ENCODE assay signal across 8 cellular contexts in the genomic region with DNA sequence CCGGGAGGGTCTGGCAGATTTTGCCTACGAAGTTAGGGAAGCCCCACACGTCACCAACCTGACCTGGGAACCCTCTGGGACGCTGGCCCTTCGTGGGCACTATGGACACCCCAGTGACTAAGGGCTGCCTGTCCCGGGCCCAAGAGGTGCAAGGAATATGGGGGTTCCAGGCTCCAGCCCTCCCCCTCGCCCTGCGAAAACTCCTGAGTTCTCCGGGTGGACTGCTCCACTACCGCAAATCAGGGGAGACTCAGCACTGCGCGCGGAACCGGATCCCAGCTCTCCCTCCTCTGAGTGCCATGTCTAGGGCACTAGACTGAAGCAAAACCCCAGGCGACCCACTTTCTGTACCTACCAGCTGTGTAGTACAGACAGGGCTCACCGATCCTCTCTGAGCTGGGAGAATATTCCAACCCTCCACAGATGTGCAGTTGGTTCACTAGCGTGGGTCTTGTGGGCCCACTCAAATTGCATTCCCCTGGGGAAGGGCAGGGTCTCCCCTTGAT. TPM values are rescaled to one million over a fixed set of nuclear protein-coding genes. Genes with fewer than 3 reads are reported as not detected.
A peak's percentile ranks its signal among the peaks of the same experiment; 100 is the strongest.
DNase-seq lines count a peak whose midpoint lies in the region; ATAC-seq and TF ChIP-seq lines count a peak whose summit lies in the region.
"Had no signal": no experiment of that assay in that cellular context is flagged by ENCODE, and none has a peak within 500 bp of the region (broad histone marks: within the 10 kb centered on the region; RNA-seq: fewer than 3 reads in every experiment).

Gene ARL5C, minus strand, starts transcription at position 318 of the 506 bp plus-strand sequence. CDS start 401 bp downstream, outside the sequence.

- RAD21 ChIA-PET in HCT116 (lab: Charles Lee; ENCODE audit: low non-redundant PET in 1 of 2, low total read pairs in 2 of 2, uncharacterized antibody in 2 of 2, unreplicated experiment in 2 of 2): no interaction called here

- TF ChIP-seq RAD21 in HCT116 (IDR thresholded peaks at IDR 0.05; ENCODE audit: low read depth): no peak

- H3K9me3 Mint-ChIP-seq in activated naive CD8-positive, alpha-beta T cell (ENCODE audit: low read depth): no peaks in the 10 kb centered on the region

- H3K79me2 ChIP-seq in HCT116 (ENCODE audit: insufficient read depth, low read length) (no peaks in the 10 kb centered on the region), smooth muscle cell (ENCODE audit: low read depth) (no peaks in the 10 kb centered on the region)

- ATAC-seq in HCT116: no peak
- no peak for ATAC-seq in HG02852 (IDR thresholded peaks at IDR 0.05; ENCODE audit: unreplicated experiment)

- H3K36me3 Mint-ChIP-seq in activated naive CD8-positive, alpha-beta T cell: no peaks in the 10 kb centered on the region

- H3K4me3 ChIP-seq in HCT116 (replicated peaks in 1 of 2; ENCODE audit: low read depth in 1 of 2, low read length in 2 of 2) (no peak within 1 kb of the TSS), smooth muscle cell (peak within 1 kb of the TSS; percentile 67)

- H3K9me3 ChIP-seq in HCT116 (ENCODE audit: control insufficient read depth in 1 of 2, insufficient read depth in 1 of 2, low read depth in 1 of 2, low read length in 2 of 2) (no peaks in the 10 kb centered on the region), smooth muscle cell (replicated peaks; ENCODE audit: low read depth) (no peaks in the 10 kb centered on the region)

- H3K9ac ChIP-seq in HCT116 (ENCODE audit: low read length) (no peak within 1 kb of the TSS), smooth muscle cell (ENCODE audit: low read depth) (peak within 1 kb of the TSS; percentile 43)

- no peak within 1 kb of the TSS for H3K27ac Mint-ChIP-seq in activated naive CD8-positive, alpha-beta T cell

- H3K27me3 ChIP-seq in HCT116 (ENCODE audit: insufficient read depth, low read length) (no peaks in the 10 kb centered on the region), smooth muscle cell (ENCODE audit: low read depth) (peaks cover 19% of the 10 kb centered on the region)

- no peak for TF ChIP-seq CTCF in HCT116 (IDR thresholded peaks at IDR 0.05 in 2 of 3, conservative IDR thresholded peaks at IDR 0.05 in 1 of 3; ENCODE audit: borderline replicate concordance in 1 of 3, insufficient read depth in 1 of 3, low read depth in 2 of 3, low read length in 2 of 3)
- no peak for TF ChIP-seq CTCF in smooth muscle cell (IDR thresholded peaks at IDR 0.05; ENCODE audit: borderline replicate concordance, insufficient read depth, poor library complexity, severe bottlenecking)

- H3K4me1 ChIP-seq in HCT116 (ENCODE audit: control insufficient read depth in 1 of 2, insufficient read depth in 2 of 2, low read length in 2 of 2): peaks cover 6 to 10% of the 10 kb centered on the region in 2 experiments; a peak in 3 of 4 replicates
- peaks cover 4% of the 10 kb centered on the region for H3K4me1 ChIP-seq in smooth muscle cell (ENCODE audit: low read depth)

- no peak within 1 kb of the TSS; the same call in 1 of the 2 replicates for H3K27ac ChIP-seq in HCT116 (ENCODE audit: low read depth, low read length)
- H3K27ac ChIP-seq in smooth muscle cell (ENCODE audit: low read depth): no peak within 1 kb of the TSS

- no TSS peak for BruUV-seq in HCT116 (replicated peaks; lab: Mats Ljungman, UMichigan)

- intact Hi-C loops in HCT116 (cut with micrococcal nuclease): no loop called here

- CTCF ChIA-PET in HCT116 (lab: Charles Lee): interaction anchor here (1.5 to 1.9 kb wide), 2 partner anchors 9 to 183 kb away, joined by 4 to 11 read pairs; no protein-coding TSS in a partner anchor

- H3K9me2 ChIP-seq in HCT116 (ENCODE audit: insufficient read depth): no peaks in the 10 kb centered on the region

- DNase-seq in HCT116 (ENCODE audit: low read depth, low spot score) (no peak), islet precursor cell (peak; percentile 52), smooth muscle cell (lab: John Stamatoyannopoulos, UW; ENCODE audit: unreplicated experiment) (no peak), KG1 (lab: John Stamatoyannopoulos, UW) (no peak), germinal center (ENCODE audit: low spot score) (no peak)
- DNase-seq: NCI-H1694 had no signal

- peaks cover 24% of the 10 kb centered on the region for H3K4me1 Mint-ChIP-seq in activated naive CD8-positive, alpha-beta T cell (ENCODE audit: low read depth)

- H3K4me2 ChIP-seq in HCT116 (ENCODE audit: low read length) (no peak within 1 kb of the TSS), smooth muscle cell (peak within 1 kb of the TSS; percentile 97)

- no peak for TF ChIP-seq POLR2A in HCT116 (IDR thresholded peaks at IDR 0.05; ENCODE audit: borderline replicate concordance, extremely low read depth, insufficient read depth, insufficient read length)

- POLR2A ChIA-PET in HCT116 (lab: Charles Lee): no interaction called here

- 65% methylated on average over 17 of the region's 17 CpGs for WGBS in smooth muscle cell (ENCODE audit: low lambda C conversion rate)

- H3K4me3 Mint-ChIP-seq in activated naive CD8-positive, alpha-beta T cell: peak within 1 kb of the TSS; percentile 99

- H2AFZ ChIP-seq in HCT116 (ENCODE audit: low read depth, low read length, poor library complexity, severe bottlenecking) (peak within 1 kb of the TSS; percentile 83), smooth muscle cell (ENCODE audit: low read depth) (peak within 1 kb of the TSS; percentile 89)

- H3F3A ChIP-seq in smooth muscle cell (ENCODE audit: low read depth): peaks cover 7% of the 10 kb centered on the region

- no peaks in the 10 kb centered on the region for H3K27me3 Mint-ChIP-seq in activated naive CD8-positive, alpha-beta T cell

- H3K36me3 ChIP-seq in HCT116 (ENCODE audit: control insufficient read depth in 1 of 2, insufficient read depth in 2 of 2, low read length in 2 of 2) (no peaks in the 10 kb centered on the region), smooth muscle cell (ENCODE audit: low read depth) (no peaks in the 10 kb centered on the region)

- no peaks in the 10 kb centered on the region for H4K20me1 ChIP-seq in HCT116 (ENCODE audit: insufficient read depth)
- no peaks in the 10 kb centered on the region for H4K20me1 ChIP-seq in smooth muscle cell (ENCODE audit: low read depth)

TF ChIP-seq in HCT116, 20 proteins besides CTCF, POLR2A, EP300 and RAD21:
- no peak for TF ChIP-seq EZH2 (IDR thresholded peaks at IDR 0.05)
- no peak for TF ChIP-seq ZFX (IDR thresholded peaks at IDR 0.05)
- TF ChIP-seq SP1 (IDR thresholded peaks at IDR 0.05; ENCODE audit: low read depth): no peak
- TF ChIP-seq SRF (IDR thresholded peaks at IDR 0.05; ENCODE audit: low read depth): no peak
- TF ChIP-seq JUND (IDR thresholded peaks at IDR 0.05): no peak

RNA-seq across cellular contexts. Expression of gene ARL5C, which starts in this region (rescaled TPM):
- not detected for total RNA-seq in HCT116 (2021; ENCODE audit: unreplicated experiment)
- not detected in 2 replicates for polyA plus RNA-seq in HCT116 (2012)
- total RNA-seq in smooth muscle cell: not detected in 2 replicates
- polyA plus RNA-seq in smooth muscle cell: 0.38 TPM in 1 of 2 replicates, not detected in the other
